8 cellular contexts compared by ENCODE assay signal in genomic region chr9:20558609-20559016, GRCh38.
DNase-seq lines count a peak whose midpoint lies in the region; ATAC-seq and TF ChIP-seq lines count a peak whose summit lies in the region.

No MANE protein-coding gene starts in this region.

- H3K36me3 ChIP-seq in esophagus muscularis mucosa: no peaks in the 10 kb centered on the region

- H3K4me1 ChIP-seq in esophagus muscularis mucosa: peaks cover 28 to 63% (median 59%) of the 10 kb centered on the region in 4 donors

- no peaks in the 10 kb centered on the region for H3K27me3 ChIP-seq in esophagus muscularis mucosa

- H3K27ac ChIP-seq in esophagus muscularis mucosa (replicated peaks in 1 of 4) (peak overlapping the region in 1 of 4 donors; percentile 28), coronary artery (no peak overlapping the region)

- TF ChIP-seq CTCF in choroid plexus epithelial cell (conservative IDR thresholded peaks at IDR 0.05; ENCODE audit: low read depth, low read length) (no peak), esophagus muscularis mucosa (IDR thresholded peaks at IDR 0.05) (no peak), coronary artery (IDR thresholded peaks at IDR 0.05) (no peak)

- 29% methylated on average over 1 of the region's 2 CpGs for WGBS in esophagus muscularis mucosa

- H3K9me3 ChIP-seq in esophagus muscularis mucosa: no peaks in the 10 kb centered on the region

- ATAC-seq in GM18498 (IDR thresholded peaks at IDR 0.05; ENCODE audit: unreplicated experiment): peak; percentile 34

- DNase-seq in NCI-H526 (lab: John Stamatoyannopoulos, UW) (peak; percentile 88 to 95), choroid plexus epithelial cell (ENCODE audit: low read depth) (peak; percentile 88), NCI-H146 (lab: John Stamatoyannopoulos, UW) (no peak), esophagus muscularis mucosa (ENCODE audit: extremely low spot score) (no peak), coronary artery (ENCODE audit: low spot score) (no peak), cortex of kidney (lab: John Stamatoyannopoulos, UW) (no peak)
- DNase-seq in stimulated activated CD4-positive, alpha-beta T cell treated with anti-CD3 and anti-CD28 coated beads, Interleukin-12 subunit alpha, Interleukin-12 subunit beta, amount 100 ng/mL, for 24 hours (ENCODE audit: low read depth in 2 of 2): peak; percentile 5 to 6

- intact Hi-C loops in esophagus muscularis mucosa (cut with DNase I): loop anchor here (10.0 kb wide), 1 partner anchor 126 kb away; the partner anchor contains the start of gene FOCAD

- TF ChIP-seq POLR2A in esophagus muscularis mucosa (IDR thresholded peaks at IDR 0.05; ENCODE audit: low read depth): no peak

- TF ChIP-seq EP300 in esophagus muscularis mucosa (IDR thresholded peaks at IDR 0.05): no peak

- no peak overlapping the region for H3K4me3 ChIP-seq in choroid plexus epithelial cell (ENCODE audit: low read depth, low read length)
- H3K4me3 ChIP-seq in esophagus muscularis mucosa: no peak overlapping the region
- no peak overlapping the region for H3K4me3 ChIP-seq in coronary artery

Comparison
In these comparisons a context has a peak if more than half of its experiments do, and no peak if none do; other contexts are left out.
1. DNase-seq: peak in NCI-H526 (2 of 2), choroid plexus epithelial cell (single experiment) and stimulated activated CD4-positive, alpha-beta T cell treated with anti-CD3 and anti-CD28 coated beads, Interleukin-12 subunit alpha, Interleukin-12 subunit beta, amount 100 ng/mL, for 24 hours (2 of 2); none in NCI-H146 (single experiment), esophagus muscularis mucosa (single experiment), coronary artery (single experiment) and cortex of kidney (single experiment).